Comparison of ENCODE assay signal across 30 cellular contexts in the genomic region with DNA sequence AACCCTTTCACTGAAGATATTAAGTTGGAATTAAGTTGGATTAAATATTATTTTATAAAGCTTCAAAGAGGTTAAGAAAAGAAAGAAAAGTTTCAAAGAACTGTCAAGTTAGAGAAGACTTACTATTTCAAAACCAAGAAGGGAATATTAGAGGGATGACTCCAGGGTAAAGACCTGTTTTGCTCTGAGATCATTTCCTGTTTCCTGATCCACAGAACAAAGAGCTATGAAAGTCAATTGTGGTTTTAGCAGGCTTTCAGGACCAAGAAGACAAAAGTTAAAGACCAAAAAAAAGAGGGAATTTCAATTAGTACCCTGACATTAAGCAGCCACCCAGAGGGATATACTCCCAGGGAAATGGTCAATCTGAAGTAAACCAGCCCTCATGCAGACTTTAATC. TPM values are rescaled to one million over a fixed set of nuclear protein-coding genes. Genes with fewer than 3 reads are reported as not detected.
DNase-seq lines count a peak whose midpoint lies in the region; ATAC-seq, FAIRE-seq and TF ChIP-seq lines count a peak whose summit lies in the region.
"Had no signal": no experiment of that assay in that cellular context is flagged by ENCODE, and none has a peak within 500 bp of the region (broad histone marks: within the 10 kb centered on the region; RNA-seq: fewer than 3 reads in every experiment).

No MANE protein-coding gene starts in this region.

- peaks cover 6% of the 10 kb centered on the region for H3K4me1 Mint-ChIP-seq in activated CD4-positive, alpha-beta T cell treated with anti-CD3 and anti-CD28 coated beads for 36 hours
- H3K4me1 Mint-ChIP-seq: H9; neural crest cell; stimulated activated memory B cell treated with anti-CD40 and anti-IgM and Interleukin-4, amounts not matched to agents 10 μg/mL and 1 μg/mL and 100 μg/mL, for 72 hours had no signal

- H3K27ac ChIP-seq in Karpas-422 (ENCODE audit: low read length) (no peak overlapping the region), endothelial cell of umbilical vein (ENCODE audit: insufficient read depth, low read depth, low read length) (peak overlapping the region; percentile 94), OCI-LY7 (ENCODE audit: low read depth, low read length, poor library complexity, severe bottlenecking) (no peak overlapping the region), MM.1S (ENCODE audit: low read length) (no peak overlapping the region)
- H3K27ac ChIP-seq: dorsolateral prefrontal cortex, HL-60, ovary, SJCRH30 had no signal

- TF ChIP-seq CTCF in endothelial cell of umbilical vein (IDR thresholded peaks at IDR 0.05; ENCODE audit: extremely low read depth in 1 of 2, insufficient read depth in 1 of 2, low read depth in 1 of 2, low read length in 2 of 2): no peak
- no peak for TF ChIP-seq CTCF in OCI-LY7 (conservative IDR thresholded peaks at IDR 0.05; ENCODE audit: low read length)
- no peak for TF ChIP-seq CTCF in MM.1S (IDR thresholded peaks at IDR 0.05; ENCODE audit: low read length)

- H3K4me3 Mint-ChIP-seq in activated CD4-positive, alpha-beta T cell treated with anti-CD3 and anti-CD28 coated beads for 36 hours: no peak overlapping the region
- H3K4me3 Mint-ChIP-seq: activated CD4-positive, alpha-beta T cell treated with anti-CD3 and anti-CD28 coated beads, Interleukin-2, amount 10 ng/mL, durations not matched to agents 7 days and 5 days; activated naive CD8-positive, alpha-beta T cell treated with anti-CD3 and anti-CD28 coated beads, Interleukin-2, amount 50 U/mL, for 24 hours; activated T-cell treated with anti-CD3 and anti-CD28 coated beads, Interleukin-2, amount 50 U/mL, for 4 hours; H9; neural crest cell; stimulated activated memory B cell treated with anti-CD40 and anti-IgM and Interleukin-4, amounts not matched to agents 10 μg/mL and 1 μg/mL and 100 μg/mL, for 72 hours; type B pancreatic cell had no signal

- intact Hi-C loops in activated CD4-positive, alpha-beta T cell treated with anti-CD3 and anti-CD28 coated beads for 36 hours (cut with DNase I, micrococcal nuclease): no loop called here
- intact Hi-C loops in endothelial cell of umbilical vein (cut with micrococcal nuclease): no loop called here
- intact Hi-C loops in OCI-LY7 (cut with micrococcal nuclease; ENCODE audit: unreplicated experiment): no loop called here

- H3K9me3 ChIP-seq in Karpas-422 (ENCODE audit: low read length): peaks cover 3% of the 10 kb centered on the region; the same call in 1 of the 2 replicates
- H3K9me3 ChIP-seq in endothelial cell of umbilical vein (replicated peaks; ENCODE audit: control insufficient read depth, insufficient read depth, low read length): peaks cover 3% of the 10 kb centered on the region
- H3K9me3 ChIP-seq in OCI-LY7 (ENCODE audit: low read length): peaks cover 17% of the 10 kb centered on the region; the same call in 1 of the 2 replicates
- no peaks in the 10 kb centered on the region for H3K9me3 ChIP-seq in MM.1S (replicated peaks; ENCODE audit: insufficient read depth, low read length)
- H3K9me3 ChIP-seq: ovary had no signal

- H3K9ac ChIP-seq in Karpas-422 (ENCODE audit: low read length): no peak overlapping the region
- peak overlapping the region; percentile 35 for H3K9ac ChIP-seq in endothelial cell of umbilical vein (replicated peaks; ENCODE audit: extremely low read depth, insufficient read depth, low read length)
- H3K9ac ChIP-seq in MM.1S (ENCODE audit: low read length): no peak overlapping the region

- DNase-seq in activated CD4-positive, alpha-beta T cell treated with anti-CD3 and anti-CD28 coated beads for 36 hours: no peak
- no peak for DNase-seq in activated CD4-positive, alpha-beta T cell treated with anti-CD3 and anti-CD28 coated beads for 4 hours
- peak; percentile 17 for DNase-seq in Karpas-422
- peak; percentile 67 for DNase-seq in endothelial cell of umbilical vein (ENCODE audit: low read depth, low spot score)
- DNase-seq in pulmonary artery endothelial cell (ENCODE audit: low read depth, low spot score): peak; percentile 46
- DNase-seq in OCI-LY7 (ENCODE audit: low spot score): no peak
- no peak for DNase-seq in MM.1S
- DNase-seq: 8988T; activated CD4-positive, alpha-beta T cell treated with anti-CD3 and anti-CD28 coated beads, Interleukin-2, amount 10 ng/mL, durations not matched to agents 7 days and 5 days; activated gamma-delta T cell treated with Interleukin-2 at 50 U/mL for 16 hours; activated naive CD8-positive, alpha-beta T cell treated with anti-CD3 and anti-CD28 coated beads, Interleukin-2, amount 50 U/mL, for 24 hours; activated T-cell treated with anti-CD3 and anti-CD28 coated beads, Interleukin-2, amount 50 U/mL, for 4 hours; DMS79 treated with DMSO at 0.1 percent for 48 hours; dorsolateral prefrontal cortex; H9; hypothalamus; mesendoderm; NCI-H1048; NCI-H1694 treated with DMSO at 0.1 percent for 48 hours; ovary; SJCRH30; substantia nigra; SW 1271 had no signal

- H4K20me1 ChIP-seq in Karpas-422 (ENCODE audit: insufficient read depth, low read depth, low read length) (no peaks in the 10 kb centered on the region), endothelial cell of umbilical vein (replicated peaks; ENCODE audit: control insufficient read depth, extremely low read depth, insufficient read depth, low read length) (no peaks in the 10 kb centered on the region), OCI-LY7 (ENCODE audit: insufficient read depth, low read length) (no peaks in the 10 kb centered on the region), MM.1S (ENCODE audit: insufficient read depth, low read length) (no peaks in the 10 kb centered on the region)

- CTCF ChIA-PET in activated CD4-positive, alpha-beta T cell treated with anti-CD3 and anti-CD28 coated beads for 36 hours (lab: Charles Lee): interaction anchor here (1.7 to 2.1 kb wide), 2 partner anchors 11 to 12 kb away, joined by 3 to 4 read pairs; no protein-coding TSS in a partner anchor
- CTCF ChIA-PET in endothelial cell of umbilical vein (lab: Charles Lee): interaction anchor here (1.4 kb wide), 1 partner anchor 11 kb away, joined by 10 read pairs; no protein-coding TSS in a partner anchor
- CTCF ChIA-PET in OCI-LY7 (lab: Charles Lee; ENCODE audit: unreplicated experiment): no interaction called here

- H3K36me3 ChIP-seq in Karpas-422 (ENCODE audit: insufficient read depth, low read length): peaks cover 84% of the 10 kb centered on the region
- peaks cover 8 to 25% of the 10 kb centered on the region in 2 experiments for H3K36me3 ChIP-seq in endothelial cell of umbilical vein (ENCODE audit: control insufficient read depth in 2 of 2, extremely low read depth in 1 of 2, insufficient read depth in 2 of 2, low read length in 2 of 2)
- peaks cover 87% of the 10 kb centered on the region for H3K36me3 ChIP-seq in OCI-LY7 (ENCODE audit: insufficient read depth, low read length)
- peaks cover 2% of the 10 kb centered on the region; the same call in 1 of the 2 replicates for H3K36me3 ChIP-seq in MM.1S (replicated peaks; ENCODE audit: insufficient read depth, low read length)
- H3K36me3 ChIP-seq: ovary had no signal

- BruUV-seq in endothelial cell of umbilical vein (replicated peaks; lab: Mats Ljungman, UMichigan) (no TSS peak), OCI-LY7 (replicated peaks; lab: Mats Ljungman, UMichigan) (no TSS peak)

- TF ChIP-seq POLR2A in endothelial cell of umbilical vein (IDR thresholded peaks at IDR 0.05; ENCODE audit: low read depth, low read length): no peak

- H3F3A ChIP-seq in MM.1S (ENCODE audit: insufficient read depth, low read length): no peaks in the 10 kb centered on the region

- no peak for ATAC-seq in activated CD4-positive, alpha-beta T cell treated with anti-CD3 and anti-CD28 coated beads for 36 hours
- no peak for ATAC-seq in GM19452 (IDR thresholded peaks at IDR 0.05; ENCODE audit: unreplicated experiment)
- ATAC-seq: activated naive CD8-positive, alpha-beta T cell treated with anti-CD3 and anti-CD28 coated beads, Interleukin-2, amount 50 U/mL, for 24 hours; activated T-cell treated with anti-CD3 and anti-CD28 coated beads, Interleukin-2, amount 50 U/mL, for 4 hours; left lobe of liver; stimulated activated memory B cell treated with anti-CD40 and anti-IgM and Interleukin-4, amounts not matched to agents 10 μg/mL and 1 μg/mL and 100 μg/mL, for 72 hours had no signal

- peaks cover 47% of the 10 kb centered on the region for H3K79me2 ChIP-seq in Karpas-422 (ENCODE audit: low read length)
- peaks cover 4% of the 10 kb centered on the region for H3K79me2 ChIP-seq in endothelial cell of umbilical vein (ENCODE audit: control insufficient read depth, insufficient read depth, low read length)
- H3K79me2 ChIP-seq in OCI-LY7 (ENCODE audit: insufficient read depth, low read depth, low read length): no peaks in the 10 kb centered on the region
- peaks cover 3% of the 10 kb centered on the region; the same call in 1 of the 2 replicates for H3K79me2 ChIP-seq in MM.1S (ENCODE audit: low read length)

- no peak overlapping the region for H3K4me2 ChIP-seq in Karpas-422 (ENCODE audit: low read depth, low read length, poor library complexity, severe bottlenecking)
- H3K4me2 ChIP-seq in endothelial cell of umbilical vein (ENCODE audit: insufficient read depth, low read length): peak overlapping the region; percentile 67
- H3K4me2 ChIP-seq in OCI-LY7 (ENCODE audit: low read length): no peak overlapping the region
- H3K4me2 ChIP-seq in MM.1S (ENCODE audit: low read depth, low read length): no peak overlapping the region

- H3K27me3 ChIP-seq in Karpas-422 (ENCODE audit: low read length): no peaks in the 10 kb centered on the region
- H3K27me3 ChIP-seq in endothelial cell of umbilical vein (ENCODE audit: control insufficient read depth in 2 of 2, insufficient read depth in 2 of 2, low read length in 2 of 2): no peaks in the 10 kb centered on the region
- no peaks in the 10 kb centered on the region for H3K27me3 ChIP-seq in MM.1S (replicated peaks; ENCODE audit: insufficient read depth, low read length)
- H3K27me3 ChIP-seq: dorsolateral prefrontal cortex, ovary, SJCRH30 had no signal

- H3K9me1 ChIP-seq in endothelial cell of umbilical vein (replicated peaks; ENCODE audit: control insufficient read depth, extremely low read depth, insufficient read depth, low read length): no peaks in the 10 kb centered on the region

- peak; percentile 64 for FAIRE-seq in endothelial cell of umbilical vein (lab: Jason Lieb, UNC)
- FAIRE-seq: GM18507 had no signal

- no peaks in the 10 kb centered on the region for H3K27me3 Mint-ChIP-seq in activated CD4-positive, alpha-beta T cell treated with anti-CD3 and anti-CD28 coated beads for 36 hours
- H3K27me3 Mint-ChIP-seq: activated CD4-positive, alpha-beta T cell treated with anti-CD3 and anti-CD28 coated beads, Interleukin-2, amount 10 ng/mL, durations not matched to agents 7 days and 5 days; activated naive CD8-positive, alpha-beta T cell treated with anti-CD3 and anti-CD28 coated beads, Interleukin-2, amount 50 U/mL, for 24 hours; stimulated activated memory B cell treated with anti-CD40 and anti-IgM and Interleukin-4, amounts not matched to agents 10 μg/mL and 1 μg/mL and 100 μg/mL, for 72 hours; type B pancreatic cell had no signal

- H3K4me1 ChIP-seq in Karpas-422 (ENCODE audit: low read length): no peaks in the 10 kb centered on the region
- peaks cover 10% of the 10 kb centered on the region for H3K4me1 ChIP-seq in endothelial cell of umbilical vein (ENCODE audit: control insufficient read depth, extremely low read depth, insufficient read depth, low read length)
- H3K4me1 ChIP-seq in OCI-LY7 (ENCODE audit: insufficient read depth, low read length, poor library complexity, severe bottlenecking): no peaks in the 10 kb centered on the region
- peaks cover 11% of the 10 kb centered on the region for H3K4me1 ChIP-seq in MM.1S (ENCODE audit: low read length)
- H3K4me1 ChIP-seq: SJCRH30 had no signal

- H3K9me2 ChIP-seq in Karpas-422 (replicated peaks; ENCODE audit: insufficient read depth, low read length) (no peaks in the 10 kb centered on the region), OCI-LY7 (ENCODE audit: insufficient read depth, low read length) (no peaks in the 10 kb centered on the region), MM.1S (replicated peaks; ENCODE audit: insufficient read depth, low read length) (no peaks in the 10 kb centered on the region)

- H2AFZ ChIP-seq in Karpas-422 (ENCODE audit: low read length) (no peak overlapping the region), endothelial cell of umbilical vein (ENCODE audit: low read depth, low read length) (peak overlapping the region; percentile 44), OCI-LY7 (ENCODE audit: low read length) (no peak overlapping the region), MM.1S (ENCODE audit: low read length) (no peak overlapping the region)

- peaks cover 58% of the 10 kb centered on the region for H3K36me3 Mint-ChIP-seq in activated CD4-positive, alpha-beta T cell treated with anti-CD3 and anti-CD28 coated beads for 36 hours (ENCODE audit: low read depth)

- no peak overlapping the region for H3K4me3 ChIP-seq in Karpas-422 (ENCODE audit: low read length)
- no peak overlapping the region for H3K4me3 ChIP-seq in endothelial cell of umbilical vein (replicated peaks in 1 of 3; ENCODE audit: insufficient read depth in 1 of 3, low read depth in 1 of 3, low read length in 3 of 3)
- no peak overlapping the region for H3K4me3 ChIP-seq in OCI-LY7 (ENCODE audit: low read depth, low read length, poor library complexity, severe bottlenecking)
- H3K4me3 ChIP-seq in MM.1S (ENCODE audit: low read length): no peak overlapping the region
- H3K4me3 ChIP-seq: dorsolateral prefrontal cortex, ovary, SJCRH30 had no signal

- dilution Hi-C loops in endothelial cell of umbilical vein (cut with MboI; ENCODE audit: extremely low pct_ligation_motif_present, low sequenced_read_pairs): no loop called here

- peak overlapping the region; percentile 5 for H3K27ac Mint-ChIP-seq in activated CD4-positive, alpha-beta T cell treated with anti-CD3 and anti-CD28 coated beads for 36 hours
- H3K27ac Mint-ChIP-seq: activated CD4-positive, alpha-beta T cell treated with anti-CD3 and anti-CD28 coated beads, Interleukin-2, amount 10 ng/mL, durations not matched to agents 7 days and 5 days; H9; stimulated activated memory B cell treated with anti-CD40 and anti-IgM and Interleukin-4, amounts not matched to agents 10 μg/mL and 1 μg/mL and 100 μg/mL, for 72 hours; type B pancreatic cell had no signal

- peaks cover 9% of the 10 kb centered on the region for H3K9me3 Mint-ChIP-seq in activated CD4-positive, alpha-beta T cell treated with anti-CD3 and anti-CD28 coated beads for 36 hours (ENCODE audit: low read depth)
- H3K9me3 Mint-ChIP-seq: type B pancreatic cell had no signal

- POLR2A ChIA-PET in activated CD4-positive, alpha-beta T cell treated with anti-CD3 and anti-CD28 coated beads for 36 hours (lab: Charles Lee): interaction anchor here (0.7 kb wide), 1 partner anchor 491 kb away, joined by 4 read pairs; no protein-coding TSS in a partner anchor
- POLR2A ChIA-PET in endothelial cell of umbilical vein (lab: Charles Lee): no interaction called here
- POLR2A ChIA-PET in OCI-LY7 (lab: Charles Lee): interaction anchor here (1.5 kb wide), 1 partner anchor 12 kb away, joined by 4 read pairs; no protein-coding TSS in a partner anchor

RNA-seq across cellular contexts. Expression of a gene that starts 19.4 kb away (rescaled TPM):
- total RNA-seq in activated CD4-positive, alpha-beta T cell treated with anti-CD3 and anti-CD28 coated beads for 36 hours: 10 to 100 TPM; 22.0 to 23.1 TPM
- total RNA-seq in Karpas-422 (2014; rRNA removed; shearing (Covaris generic); ENCODE audit: low replicate concordance): 12.2 and 16.9 TPM in 2 replicates
- total RNA-seq in endothelial cell of umbilical vein (15.2 and 15.5 TPM in 2 replicates), pulmonary artery endothelial cell (13.9 and 20.4 TPM in 2 replicates), OCI-LY7 (2022) (12.6 and 13.5 TPM in 2 replicates)
- 0.24 and 0.72 TPM in 2 replicates for polyA plus RNA-seq in endothelial cell of umbilical vein
- 2.2 and 2.3 TPM in 2 replicates for polyA plus RNA-seq in endothelial cell of umbilical vein (2011; cell fraction: cytosol; rRNA removed)
- 2.7 and 4.8 TPM in 2 replicates for polyA plus RNA-seq in endothelial cell of umbilical vein (2011; cell fraction: nucleus; rRNA removed)
- 18.8 and 21.9 TPM in 2 replicates for polyA plus RNA-seq in endothelial cell of umbilical vein (2012)
- 0.63 and 0.74 TPM in 2 replicates for polyA minus RNA-seq in endothelial cell of umbilical vein
- polyA minus RNA-seq in endothelial cell of umbilical vein (2011; cell fraction: cytosol; rRNA and poly(A)+ RNA removed): 3.8 TPM
- 4.6 and 4.9 TPM in 2 replicates for polyA minus RNA-seq in endothelial cell of umbilical vein (2011; cell fraction: nucleus; rRNA and poly(A)+ RNA removed)
- total RNA-seq in OCI-LY7 (2014; rRNA removed; shearing (Covaris generic)): 10.1 and 16.9 TPM in 2 replicates

RNA-seq across cellular contexts. Expression of a gene that starts 19.5 kb away (rescaled TPM):
- 10 to 100 TPM; 22.0 to 24.3 TPM for total RNA-seq in activated CD4-positive, alpha-beta T cell treated with anti-CD3 and anti-CD28 coated beads for 36 hours
- 11.6 and 18.9 TPM in 2 replicates for total RNA-seq in Karpas-422 (2014; rRNA removed; shearing (Covaris generic); ENCODE audit: low replicate concordance)
- total RNA-seq in endothelial cell of umbilical vein: 26.4 and 28.4 TPM in 2 replicates
- 6.1 and 9.8 TPM in 2 replicates for polyA plus RNA-seq in endothelial cell of umbilical vein
- polyA plus RNA-seq in endothelial cell of umbilical vein (2011; cell fraction: cytosol; rRNA removed): 11.6 and 12.0 TPM in 2 replicates
- polyA plus RNA-seq in endothelial cell of umbilical vein (2011; cell fraction: nucleus; rRNA removed): 25.3 and 32.6 TPM in 2 replicates
- 22.1 and 28.1 TPM in 2 replicates for polyA plus RNA-seq in endothelial cell of umbilical vein (2012)
- polyA minus RNA-seq in endothelial cell of umbilical vein: 10.3 and 10.9 TPM in 2 replicates
- 5.0 TPM for polyA minus RNA-seq in endothelial cell of umbilical vein (2011; cell fraction: cytosol; rRNA and poly(A)+ RNA removed)
- 18.4 and 23.2 TPM in 2 replicates for polyA minus RNA-seq in endothelial cell of umbilical vein (2011; cell fraction: nucleus; rRNA and poly(A)+ RNA removed)
- total RNA-seq in pulmonary artery endothelial cell: 15.6 and 22.9 TPM in 2 replicates
- total RNA-seq in OCI-LY7 (2014; rRNA removed; shearing (Covaris generic)): 21.5 and 27.3 TPM in 2 replicates
- total RNA-seq in OCI-LY7 (2022): 35.4 and 36.8 TPM in 2 replicates

Comparison
In these comparisons a context has a peak if more than half of its experiments do, and no peak if none do; other contexts are left out.
1. DNase-seq: peak in Karpas-422 (single experiment), endothelial cell of umbilical vein (single experiment) and pulmonary artery endothelial cell (single experiment); none in activated CD4-positive, alpha-beta T cell treated with anti-CD3 and anti-CD28 coated beads for 36 hours (single experiment), activated CD4-positive, alpha-beta T cell treated with anti-CD3 and anti-CD28 coated beads for 4 hours (0 of 2), OCI-LY7 (single experiment) and MM.1S (single experiment).